ENCODE assay signal across 8 cellular contexts in genomic region chr11:130181295-130182272, GRCh38. TPM values are rescaled to one million over a fixed set of nuclear protein-coding genes. Genes with fewer than 3 reads are reported as not detected.
DNase-seq lines count a peak whose midpoint lies in the region; ATAC-seq and TF ChIP-seq lines count a peak whose summit lies in the region.

No MANE protein-coding gene starts in this region.

- H3K56ac ChIP-seq in mesendoderm (ENCODE audit: low read length): no peak overlapping the region

- H3K9ac ChIP-seq in OCI-LY1 (ENCODE audit: low read length) (peak overlapping the region; percentile 88), mesendoderm (ENCODE audit: low read length) (no peak overlapping the region)

- TF ChIP-seq POLR2A in suprapubic skin (IDR thresholded peaks at IDR 0.05): no peak

- H3K4me2 ChIP-seq in OCI-LY1 (ENCODE audit: low read length) (peak overlapping the region; percentile 85), mesendoderm (ENCODE audit: low read length) (no peak overlapping the region)

- no peak overlapping the region for H2BK5ac ChIP-seq in mesendoderm (ENCODE audit: low read length)

- H3K4me3 ChIP-seq in OCI-LY1 (ENCODE audit: low read depth, low read length, poor library complexity, severe bottlenecking) (peak overlapping the region; percentile 54), suprapubic skin (peak overlapping the region; percentile 3), mesendoderm (ENCODE audit: low read length) (no peak overlapping the region)

- no peak overlapping the region for H4K8ac ChIP-seq in mesendoderm (ENCODE audit: low read depth, low read length)

- H3K4me1 ChIP-seq in OCI-LY1 (ENCODE audit: insufficient read depth, low read length, severe bottlenecking): peaks cover 94% of the 10 kb centered on the region
- peaks cover 52% of the 10 kb centered on the region for H3K4me1 ChIP-seq in suprapubic skin
- H3K4me1 ChIP-seq in mesendoderm (ENCODE audit: control insufficient read depth, low read depth, low read length): no peaks in the 10 kb centered on the region

- H2BK15ac ChIP-seq in mesendoderm (replicated peaks; ENCODE audit: low read depth): no peak overlapping the region

- no peak overlapping the region for H2AFZ ChIP-seq in OCI-LY1 (ENCODE audit: low read length)

- 40% methylated on average over 11 of the region's 11 CpGs for WGBS in suprapubic skin
- no CpG with 5 or more reads among the region's 11 CpGs for WGBS in mesendoderm (ENCODE audit: extremely low coverage, insufficient coverage, low lambda C conversion rate)

- ATAC-seq in GM18511 (IDR thresholded peaks at IDR 0.05; ENCODE audit: unreplicated experiment) (peak; percentile 71), HG03354 (IDR thresholded peaks at IDR 0.05; ENCODE audit: poor library complexity, severe bottlenecking, unreplicated experiment) (peak; percentile 76), GM19023 (IDR thresholded peaks at IDR 0.05; ENCODE audit: unreplicated experiment) (no peak)

- H3K4ac ChIP-seq in mesendoderm (ENCODE audit: low read depth, low read length): no peak overlapping the region

- peaks cover 4% of the 10 kb centered on the region; the same call in 1 of the 2 replicates for H3F3A ChIP-seq in OCI-LY1 (ENCODE audit: insufficient read depth, low read length)

- H3K27ac ChIP-seq in OCI-LY1 (ENCODE audit: low read depth, low read length, poor library complexity, severe bottlenecking) (peak overlapping the region; percentile 100), suprapubic skin (peak overlapping the region; percentile 79), mesendoderm (ENCODE audit: low read depth, low read length) (no peak overlapping the region)

- no peak overlapping the region for H2BK120ac ChIP-seq in mesendoderm (ENCODE audit: low read depth, low read length)

- H3K23ac ChIP-seq in mesendoderm (ENCODE audit: low read length): no peak overlapping the region

- H3K9me3 ChIP-seq in OCI-LY1 (ENCODE audit: low read length) (no peaks in the 10 kb centered on the region), suprapubic skin (no peaks in the 10 kb centered on the region)

- H3K36me3 ChIP-seq in OCI-LY1 (ENCODE audit: insufficient read depth, low read length): peaks cover 22% of the 10 kb centered on the region
- no peaks in the 10 kb centered on the region for H3K36me3 ChIP-seq in suprapubic skin
- H3K36me3 ChIP-seq in mesendoderm (ENCODE audit: control insufficient read depth, insufficient read depth, low read length): no peaks in the 10 kb centered on the region

- TF ChIP-seq CTCF in OCI-LY1 (IDR thresholded peaks at IDR 0.05; ENCODE audit: low read length): no peak
- TF ChIP-seq CTCF in suprapubic skin (IDR thresholded peaks at IDR 0.05): no peak

- no peak overlapping the region for H2AK5ac ChIP-seq in mesendoderm (ENCODE audit: low read length)

- DNase-seq in glomerular visceral epithelial cell (ENCODE audit: extremely low spot score) (peak; percentile 52), suprapubic skin (ENCODE audit: low spot score in 2 of 2) (no peak), mesendoderm (no peak), GM19240 (ENCODE audit: insufficient read length, low spot score) (no peak)

- no peak overlapping the region for H3K18ac ChIP-seq in mesendoderm (ENCODE audit: low read length)

- H4K20me1 ChIP-seq in OCI-LY1 (ENCODE audit: insufficient read depth, low read length): no peaks in the 10 kb centered on the region

- H3K79me2 ChIP-seq in OCI-LY1 (ENCODE audit: insufficient read depth, low read length): peaks cover 64% of the 10 kb centered on the region
- H3K79me2 ChIP-seq in mesendoderm (ENCODE audit: control insufficient read depth, insufficient read depth, low read length): no peaks in the 10 kb centered on the region

- TF ChIP-seq EP300 in suprapubic skin (IDR thresholded peaks at IDR 0.05): no peak

- H3K9me2 ChIP-seq in OCI-LY1 (ENCODE audit: low read depth, low read length): no peaks in the 10 kb centered on the region

- H3K79me1 ChIP-seq in mesendoderm (ENCODE audit: low read length): no peaks in the 10 kb centered on the region

- H3K27me3 ChIP-seq in OCI-LY1 (ENCODE audit: insufficient read depth, low read length) (no peaks in the 10 kb centered on the region), suprapubic skin (no peaks in the 10 kb centered on the region), mesendoderm (ENCODE audit: insufficient read depth, low read length, poor library complexity) (no peaks in the 10 kb centered on the region)

- H4K5ac ChIP-seq in mesendoderm (ENCODE audit: low read length): no peak overlapping the region

RNA-seq across cellular contexts. Expression of gene ST14, which starts 22.0 kb away (rescaled TPM):
- 100 to 1,000 TPM in 1 of 4 donors, 10 to 100 TPM in 3; 71.9 to 109 (median 84.6) TPM for total RNA-seq in suprapubic skin
- polyA plus RNA-seq in mesendoderm (2013, experiment 1 of 2): 17.1 TPM
- 16.9 TPM for polyA plus RNA-seq in mesendoderm (2013, experiment 2 of 2)
